ENCODE assay signal across 16 cellular contexts in genomic region chrX:18873836-18874235, GRCh38.
"Had no signal": no experiment of that assay in that cellular context is flagged by ENCODE, and none has a peak within 500 bp of the region (broad histone marks: within the 10 kb centered on the region; RNA-seq: fewer than 3 reads in every experiment).

No MANE protein-coding gene starts in this region.

- H3K27ac ChIP-seq: pancreas had no signal

- H3K4me3 Mint-ChIP-seq: activated CD4-positive, alpha-beta memory T cell treated with anti-CD3 and anti-CD28 coated beads for 36 hours; activated CD8-positive, alpha-beta memory T cell treated with anti-CD3 and anti-CD28 coated beads, Interleukin-2, amount 10 ng/mL, durations not matched to agents 7 days and 5 days; brain; naive thymus-derived CD4-positive, alpha-beta T cell had no signal

- H3K4me3 ChIP-seq: mucosa of descending colon, pancreas, transverse colon had no signal

- H3K36me3 ChIP-seq: adrenal gland, pancreas, transverse colon had no signal

- H3K9me3 Mint-ChIP-seq: activated CD4-positive, alpha-beta memory T cell treated with anti-CD3 and anti-CD28 coated beads for 36 hours; central memory CD8-positive, alpha-beta T cell; naive thymus-derived CD4-positive, alpha-beta T cell had no signal

- H3K36me3 Mint-ChIP-seq: activated CD4-positive, alpha-beta memory T cell treated with anti-CD3 and anti-CD28 coated beads for 36 hours; activated CD8-positive, alpha-beta memory T cell treated with anti-CD3 and anti-CD28 coated beads, Interleukin-2, amount 10 ng/mL, durations not matched to agents 7 days and 5 days; brain; naive thymus-derived CD4-positive, alpha-beta T cell had no signal

- H3K4me1 Mint-ChIP-seq: activated CD8-positive, alpha-beta memory T cell treated with anti-CD3 and anti-CD28 coated beads, Interleukin-2, amount 10 ng/mL, durations not matched to agents 7 days and 5 days had no signal

- H3K27me3 ChIP-seq: adrenal gland, transverse colon had no signal

- H3K4me1 ChIP-seq: pancreas had no signal

- H3K27me3 Mint-ChIP-seq: activated CD8-positive, alpha-beta memory T cell treated with anti-CD3 and anti-CD28 coated beads, Interleukin-2, amount 10 ng/mL, durations not matched to agents 7 days and 5 days had no signal

- DNase-seq: activated CD8-positive, alpha-beta memory T cell treated with anti-CD3 and anti-CD28 coated beads, Interleukin-2, amount 10 ng/mL, durations not matched to agents 7 days and 5 days; activated effector memory CD4-positive, alpha-beta T cell treated with Interleukin-2 at 50 U/mL for 16 hours; activated naive CD4-positive, alpha-beta T cell treated with anti-CD3 and anti-CD28 coated beads, Interleukin-2, amount 50 U/mL, for 16 hours; activated T-cell treated with anti-CD3 and anti-CD28 coated beads, Interleukin-2, amount 50 U/mL, for 1 hour; effector memory CD4-positive, alpha-beta T cell; mucosa of descending colon; naive thymus-derived CD4-positive, alpha-beta T cell; stimulated activated naive CD4-positive, alpha-beta T cell; T-helper 1 cell; T1000; transverse colon had no signal

- ATAC-seq: naive thymus-derived CD4-positive, alpha-beta T cell had no signal

- H3K9me3 ChIP-seq: adrenal gland, mucosa of descending colon, pancreas, transverse colon had no signal
